24 cellular contexts compared by ENCODE assay signal in genomic region chr3:16463914-16464313, GRCh38. TPM values are rescaled to one million over a fixed set of nuclear protein-coding genes. Genes with fewer than 3 reads are reported as not detected.
DNase-seq lines count a peak whose midpoint lies in the region; ATAC-seq and TF ChIP-seq lines count a peak whose summit lies in the region.
"Had no signal": no experiment of that assay in that cellular context is flagged by ENCODE, and none has a peak within 500 bp of the region (broad histone marks: within the 10 kb centered on the region; RNA-seq: fewer than 3 reads in every experiment).

No MANE protein-coding gene starts in this region.

- CTCF ChIA-PET in A673 (lab: Charles Lee) = no interaction called here

- no peak for DNase-seq in left ventricle myocardium superior
- DNase-seq in right atrium auricular region (ENCODE audit: low spot score) = no peak
- no peak for DNase-seq in T-helper 17 cell
- no peak for DNase-seq in naive B cell
- no peak for DNase-seq in tibial artery
- DNase-seq in NCI-H1048 (lab: John Stamatoyannopoulos, UW) = no peak
- no peak for DNase-seq in A673 (ENCODE audit: low spot score)
- DNase-seq: activated CD4-positive, CD25-positive, alpha-beta regulatory T cell; activated CD8-positive, alpha-beta memory T cell treated with anti-CD3 and anti-CD28 coated beads for 24 hours; activated T-cell treated with anti-CD3 and anti-CD28 coated beads, Interleukin-2, amount 50 U/mL, for 4 hours; colonic mucosa; DMS53; endodermal cell; NCI-H146; NCI-H2171; NCI-H524; pancreas; stimulated activated CD4-positive, alpha-beta T cell treated with anti-CD3 and anti-CD28 coated beads, Interleukin-15, amount 100 ng/mL, for 24 hours had no signal

- H3K4me3 ChIP-seq in right atrium auricular region (no peak overlapping the region), tibial artery (no peak overlapping the region), A673 (ENCODE audit: low read depth, low read length, poor library complexity, severe bottlenecking) (no peak overlapping the region)
- H3K4me3 ChIP-seq: colonic mucosa, pancreas, tibial nerve had no signal

- H3K27ac ChIP-seq in right atrium auricular region = no peak overlapping the region
- peak overlapping the region; percentile 42 to 65 for H3K27ac ChIP-seq in tibial artery
- H3K27ac ChIP-seq in A673 (ENCODE audit: low read depth, low read length, poor library complexity, severe bottlenecking) = no peak overlapping the region
- H3K27ac ChIP-seq: colonic mucosa, pancreas, RWPE1 had no signal

- ATAC-seq in left ventricle myocardium superior (peak; percentile 71), T-helper 17 cell (no peak), naive B cell (ENCODE audit: low read depth in 2 of 2) (no peak), HG02970 (IDR thresholded peaks at IDR 0.05; ENCODE audit: low FRiP score, unreplicated experiment) (no peak)
- ATAC-seq: activated T-cell treated with anti-CD3 and anti-CD28 coated beads, Interleukin-2, amount 50 U/mL, for 4 hours; pancreas; sciatic nerve; SK-N-SH treated with all-trans-retinoic acid at 6 μM for 48 hours had no signal

- intact Hi-C loops in left ventricle myocardium superior (cut with micrococcal nuclease) (no loop called here), tibial artery (cut with DNase I; ENCODE audit: low total_unique reads) (no loop called here), A673 (cut with micrococcal nuclease; ENCODE audit: unreplicated experiment) (no loop called here)

- H3K4me1 Mint-ChIP-seq in T-helper 17 cell (peaks cover 39% of the 10 kb centered on the region), naive B cell (peaks cover 36 to 59% (median 37%) of the 10 kb centered on the region in 3 donors)

- H3K36me3 Mint-ChIP-seq in T-helper 17 cell (ENCODE audit: low read depth) (peaks cover 14% of the 10 kb centered on the region), naive B cell (peaks cover 16 to 21% of the 10 kb centered on the region in 2 donors)

- H3K27me3 ChIP-seq in right atrium auricular region = no peaks in the 10 kb centered on the region
- no peaks in the 10 kb centered on the region for H3K27me3 ChIP-seq in tibial artery
- H3K27me3 ChIP-seq in A673 (replicated peaks; ENCODE audit: insufficient read depth, low read depth, low read length, poor library complexity) = peaks cover 28% of the 10 kb centered on the region
- H3K27me3 ChIP-seq: colonic mucosa, pancreas, tibial nerve had no signal

- no peaks in the 10 kb centered on the region for H3K36me3 ChIP-seq in right atrium auricular region
- H3K36me3 ChIP-seq in tibial artery = no peaks in the 10 kb centered on the region
- H3K36me3 ChIP-seq in A673 (ENCODE audit: insufficient read depth, low read length, poor library complexity, severe bottlenecking) = no peaks in the 10 kb centered on the region
- H3K36me3 ChIP-seq: colonic mucosa, pancreas had no signal

- peaks cover 0 to 18% of the 10 kb centered on the region in 2 donors for H3K4me1 ChIP-seq in right atrium auricular region
- peaks cover 0 to 55% (median 13%) of the 10 kb centered on the region in 4 donors for H3K4me1 ChIP-seq in tibial artery
- peaks cover 14% of the 10 kb centered on the region for H3K4me1 ChIP-seq in A673 (ENCODE audit: insufficient read depth, low read length, poor library complexity, severe bottlenecking)
- H3K4me1 ChIP-seq: colonic mucosa, pancreas had no signal

- BruUV-seq in A673 (replicated peaks; lab: Mats Ljungman, UMichigan) = no TSS peak

- TF ChIP-seq CTCF in right atrium auricular region (IDR thresholded peaks at IDR 0.05) (no peak), tibial artery (IDR thresholded peaks at IDR 0.05) (no peak), A673 (conservative IDR thresholded peaks at IDR 0.05; ENCODE audit: low read depth, low read length) (no peak)

- H3K9me3 Mint-ChIP-seq in naive B cell = no peaks in the 10 kb centered on the region
- H3K9me3 Mint-ChIP-seq: activated T-cell treated with anti-CD3 and anti-CD28 coated beads, Interleukin-2, amount 50 U/mL, for 4 hours; endodermal cell had no signal

- no peak overlapping the region for H3K4me3 Mint-ChIP-seq in T-helper 17 cell
- H3K4me3 Mint-ChIP-seq in naive B cell = peak overlapping the region in 2 of 8 donors; percentile 40 to 61
- H3K4me3 Mint-ChIP-seq: activated T-cell treated with anti-CD3 and anti-CD28 coated beads, Interleukin-2, amount 50 U/mL, for 4 hours; endodermal cell; nephron had no signal

- H3K27ac Mint-ChIP-seq in T-helper 17 cell = peak overlapping the region; percentile 80
- H3K27ac Mint-ChIP-seq in naive B cell = peak overlapping the region in 4 of 6 donors; percentile 5 to 74 (median 39)
- H3K27ac Mint-ChIP-seq: endodermal cell had no signal

- no peaks in the 10 kb centered on the region for H3K27me3 Mint-ChIP-seq in T-helper 17 cell
- no peaks in the 10 kb centered on the region for H3K27me3 Mint-ChIP-seq in naive B cell

- POLR2A ChIA-PET in A673 (lab: Charles Lee; ENCODE audit: low non-redundant PET) = no interaction called here

- H3K9me3 ChIP-seq in right atrium auricular region = no peaks in the 10 kb centered on the region
- H3K9me3 ChIP-seq in T-helper 17 cell (ENCODE audit: control insufficient read depth, low read length, poor library complexity, severe bottlenecking) = no peaks in the 10 kb centered on the region
- no peaks in the 10 kb centered on the region for H3K9me3 ChIP-seq in tibial artery
- no peaks in the 10 kb centered on the region for H3K9me3 ChIP-seq in A673 (ENCODE audit: low read depth, low read length, poor library complexity, severe bottlenecking)
- H3K9me3 ChIP-seq: colonic mucosa, pancreas, tibial nerve had no signal

RNA-seq across cellular contexts. Expression of gene RFTN1, which starts 49.6 kb away (rescaled TPM):
- total RNA-seq in left ventricle myocardium superior (25.0 TPM), right atrium auricular region (10 to 100 TPM; 15.9 to 33.6 TPM), T-helper 17 cell (10 to 100 TPM; 51.8 to 55.8 TPM), A673 (2021) (0.60 and 1.2 TPM in 2 replicates)
- 100 to 1,000 TPM in 3 of 6 donors, 10 to 100 TPM in 3; 63.0 to 147 (median 106) TPM for polyA plus RNA-seq in naive B cell (ENCODE audit: low read depth in 6 of 6)

Comparison
In these comparisons a context has a peak if more than half of its experiments do, and no peak if none do; other contexts are left out.
1. H3K27ac ChIP-seq: peak in tibial artery (2 of 2); none in right atrium auricular region (0 of 2) and A673 (single experiment).